In the genomic region with DNA sequence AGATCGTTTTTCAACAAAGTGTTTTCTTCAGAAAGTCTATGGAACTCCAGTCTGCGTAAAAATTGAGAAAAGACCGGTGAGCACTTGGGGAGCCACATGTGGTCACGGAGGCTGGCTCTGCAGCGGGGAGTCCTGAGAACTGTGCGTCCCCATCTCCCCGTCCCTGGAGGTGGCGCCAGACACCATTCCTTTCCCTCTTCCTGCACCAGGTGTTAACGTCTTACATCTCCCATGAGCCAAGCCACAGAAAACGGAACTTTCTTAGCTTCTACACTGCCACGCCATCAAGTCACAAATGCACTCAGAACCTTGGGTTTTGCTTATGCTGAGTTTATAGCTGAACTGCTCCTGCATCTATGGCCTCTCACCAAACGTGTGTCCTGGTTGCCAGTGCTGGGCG, we compare ENCODE assay signal across 1 cellular context.
TF ChIP-seq lines count a peak whose summit lies in the region.

No MANE protein-coding gene starts in this region.

TF ChIP-seq in GM12878, 131 proteins besides CTCF, POLR2A, EP300 and RAD21 (continued from another document):
- TF ChIP-seq BCL11A (IDR thresholded peaks at IDR 0.05; ENCODE audit: low read depth, low read length) (no peak), NR2C1 (IDR thresholded peaks at IDR 0.05) (no peak), CBX5 (IDR thresholded peaks at IDR 0.05; ENCODE audit: low read depth) (no peak), YY1 (IDR thresholded peaks at IDR 0.05; ENCODE audit: low read depth, low read length) (no peak), TAF1 (IDR thresholded peaks at IDR 0.05; ENCODE audit: borderline replicate concordance, low read depth, low read length) (no peak), YBX1 (IDR thresholded peaks at IDR 0.05) (no peak), MTA2 (IDR thresholded peaks at IDR 0.05; ENCODE audit: low read depth) (no peak), NBN (IDR thresholded peaks at IDR 0.05) (no peak), BACH1 (IDR thresholded peaks at IDR 0.05; ENCODE audit: borderline replicate concordance) (no peak), CREB1 (IDR thresholded peaks at IDR 0.05; ENCODE audit: low read depth) (no peak), ZNF384 (IDR thresholded peaks at IDR 0.05; ENCODE audit: borderline replicate concordance, low read depth, low read length) (no peak), TCF3 (IDR thresholded peaks at IDR 0.05; ENCODE audit: borderline replicate concordance, insufficient read depth, low read depth, low read length) (0 out of 2 replicates have a peak, but pooled peaks have one; percentile 38), PAX5 (IDR thresholded peaks at IDR 0.05; ENCODE audit: borderline replicate concordance, low read depth, low read length) (peak; percentile 92)
- TF ChIP-seq, protein P1, sequence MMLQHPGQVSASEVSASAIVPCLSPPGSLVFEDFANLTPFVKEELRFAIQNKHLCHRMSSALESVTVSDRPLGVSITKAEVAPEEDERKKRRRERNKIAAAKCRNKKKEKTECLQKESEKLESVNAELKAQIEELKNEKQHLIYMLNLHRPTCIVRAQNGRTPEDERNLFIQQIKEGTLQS (IDR thresholded peaks at IDR 0.05; ENCODE audit: borderline replicate concordance, extremely low read depth, low read depth, low read length) = no peak
TF ChIP-seq in GM12878: peak in this region for 4.
